In genomic region chr2:12949406-12949805, GRCh38 we compare ENCODE assay signal across 18 cellular contexts.
"Had no signal": no experiment of that assay in that cellular context is flagged by ENCODE, and none has a peak within 500 bp of the region (broad histone marks: within the 10 kb centered on the region; RNA-seq: fewer than 3 reads in every experiment).

No MANE protein-coding gene starts in this region.

- H3K9me3 Mint-ChIP-seq: activated CD4-positive, alpha-beta T cell treated with anti-CD3 and anti-CD28 coated beads, Interleukin-2, amount 10 ng/mL, durations not matched to agents 24 days and 14 days; dendritic cell treated with granulocyte-macrophage colony-stimulating factor and Interleukin-4, amounts not matched to agents 40 ng/mL and 50 ng/mL, for 4 days; stimulated activated naive CD8-positive, alpha-beta T cell treated with anti-CD3 and anti-CD28 coated beads, Interleukin-15, Interleukin-2, amounts not matched to agents 100 ng/mL and 50 ng/mL, for 24 hours; type B pancreatic cell had no signal

- H3K4me3 Mint-ChIP-seq: activated CD4-positive, alpha-beta T cell treated with anti-CD3 and anti-CD28 coated beads, Interleukin-2, amount 10 ng/mL, durations not matched to agents 24 days and 14 days; dendritic cell treated with granulocyte-macrophage colony-stimulating factor and Interleukin-4, amounts not matched to agents 40 ng/mL and 50 ng/mL, for 4 days; stimulated activated naive CD8-positive, alpha-beta T cell treated with anti-CD3 and anti-CD28 coated beads, Interleukin-15, Interleukin-2, amounts not matched to agents 100 ng/mL and 50 ng/mL, for 24 hours; type B pancreatic cell had no signal

- ATAC-seq: right lobe of liver had no signal

- FAIRE-seq: frontal cortex had no signal

- H3K27ac Mint-ChIP-seq: activated CD4-positive, alpha-beta T cell treated with anti-CD3 and anti-CD28 coated beads, Interleukin-2, amount 10 ng/mL, durations not matched to agents 24 days and 14 days; dendritic cell treated with granulocyte-macrophage colony-stimulating factor and Interleukin-4, amounts not matched to agents 40 ng/mL and 50 ng/mL, for 4 days; stimulated activated naive CD8-positive, alpha-beta T cell treated with anti-CD3 and anti-CD28 coated beads, Interleukin-15, Interleukin-2, amounts not matched to agents 100 ng/mL and 50 ng/mL, for 24 hours; type B pancreatic cell had no signal

- H3K4me1 ChIP-seq: ascending aorta, breast epithelium, right lobe of liver had no signal

- H3K9me3 ChIP-seq: ascending aorta, breast epithelium, ovary, right lobe of liver had no signal

- H3K27me3 ChIP-seq: ascending aorta, breast epithelium, ovary, right lobe of liver had no signal

- DNase-seq: activated CD4-positive, CD25-positive, alpha-beta regulatory T cell; activated CD8-positive, alpha-beta memory T cell treated with anti-CD3 and anti-CD28 coated beads for 24 hours; activated gamma-delta T cell; activated T-cell treated with anti-CD3 and anti-CD28 coated beads for 4 hours; effector memory CD4-positive, alpha-beta T cell; head of caudate nucleus; mesendoderm; ovary; right lobe of liver; stimulated activated CD4-positive, alpha-beta T cell treated with anti-CD3 and anti-CD28 coated beads, Interleukin-4, amount 100 ng/mL, for 4 hours had no signal

- H3K36me3 ChIP-seq: ascending aorta, breast epithelium, ovary, right lobe of liver had no signal

- H3K27ac ChIP-seq: ascending aorta, breast epithelium, ovary, right lobe of liver had no signal

- H3K4me3 ChIP-seq: ascending aorta, breast epithelium, ovary, right lobe of liver, smooth muscle cell had no signal

- H3K36me3 Mint-ChIP-seq: type B pancreatic cell had no signal

- H3K4me2 ChIP-seq: smooth muscle cell had no signal
